17 cellular contexts compared by ENCODE assay signal in genomic region chr6:151257984-151258445, GRCh38. TPM values are rescaled to one million over a fixed set of nuclear protein-coding genes. Genes with fewer than 3 reads are reported as not detected.
DNase-seq lines count a peak whose midpoint lies in the region; ATAC-seq and TF ChIP-seq lines count a peak whose summit lies in the region.
"Had no signal": no experiment of that assay in that cellular context is flagged by ENCODE, and none has a peak within 500 bp of the region (broad histone marks: within the 10 kb centered on the region; RNA-seq: fewer than 3 reads in every experiment).

No MANE protein-coding gene starts in this region.

- peaks cover 28% of the 10 kb centered on the region for H3K36me3 Mint-ChIP-seq in nephron (ENCODE audit: low read depth)

- intact Hi-C loops in Right ventricle myocardium superior (cut with DNase I): no loop called here
- intact Hi-C loops in Right ventricle myocardium inferior (cut with DNase I): no loop called here
- intact Hi-C loops in esophagus squamous epithelium (cut with DNase I): no loop called here
- intact Hi-C loops in uterus (cut with DNase I; ENCODE audit: low total_unique reads): no loop called here

- H3K27ac Mint-ChIP-seq in nephron: peak overlapping the region; percentile 91 to 97 (median 92)
- H3K27ac Mint-ChIP-seq: activated CD4-positive, alpha-beta T cell treated with anti-CD3 and anti-CD28 coated beads, Interleukin-2, amount 10 ng/mL, durations not matched to agents 24 days and 14 days; activated T-cell treated with anti-CD3 and anti-CD28 coated beads, Interleukin-2, amount 50 U/mL, for 24 hours had no signal

- peak overlapping the region in 3 of 4 donors; percentile 46 to 66 (median 59) for H3K27ac ChIP-seq in esophagus squamous epithelium
- peak overlapping the region; percentile 48 to 80 for H3K27ac ChIP-seq in uterus
- H3K27ac ChIP-seq: prostate gland, upper lobe of right lung had no signal

- peak overlapping the region; percentile 5 to 8 (median 6) for H3K4me3 Mint-ChIP-seq in nephron
- H3K4me3 Mint-ChIP-seq: activated CD4-positive, alpha-beta T cell treated with anti-CD3 and anti-CD28 coated beads, Interleukin-2, amount 10 ng/mL, durations not matched to agents 24 days and 14 days; activated T-cell treated with anti-CD3 and anti-CD28 coated beads, Interleukin-2, amount 50 U/mL, for 24 hours had no signal

- H3K4me1 ChIP-seq in esophagus squamous epithelium: peaks cover 0 to 49% (median 8%) of the 10 kb centered on the region in 3 donors
- H3K4me1 ChIP-seq in uterus: peaks cover 0 to 11% of the 10 kb centered on the region in 2 donors
- H3K4me1 ChIP-seq: adrenal gland, prostate gland had no signal

- TF ChIP-seq POLR2A in esophagus squamous epithelium (IDR thresholded peaks at IDR 0.05) (no peak), uterus (IDR thresholded peaks at IDR 0.05) (no peak)

- H3K27me3 ChIP-seq in esophagus squamous epithelium (no peaks in the 10 kb centered on the region), uterus (no peaks in the 10 kb centered on the region)
- H3K27me3 ChIP-seq: adrenal gland, upper lobe of right lung had no signal

- WGBS in esophagus squamous epithelium, 2 donors: 26 to 28% methylated on average over 4 of the region's 4 CpGs

- H3K4me1 Mint-ChIP-seq in nephron: peaks cover 55% of the 10 kb centered on the region
- H3K4me1 Mint-ChIP-seq: activated CD4-positive, alpha-beta T cell treated with anti-CD3 and anti-CD28 coated beads, Interleukin-2, amount 10 ng/mL, durations not matched to agents 24 days and 14 days had no signal

- H3K36me3 ChIP-seq in esophagus squamous epithelium (no peaks in the 10 kb centered on the region), uterus (no peaks in the 10 kb centered on the region)
- H3K36me3 ChIP-seq: adrenal gland, prostate gland, upper lobe of right lung had no signal

- H3K9me3 ChIP-seq in esophagus squamous epithelium (no peaks in the 10 kb centered on the region), uterus (no peaks in the 10 kb centered on the region)
- H3K9me3 ChIP-seq: adrenal gland, prostate gland, upper lobe of right lung had no signal

- no peaks in the 10 kb centered on the region for H3K9me3 Mint-ChIP-seq in nephron
- H3K9me3 Mint-ChIP-seq: activated CD4-positive, alpha-beta T cell treated with anti-CD3 and anti-CD28 coated beads, Interleukin-2, amount 10 ng/mL, durations not matched to agents 24 days and 14 days; activated T-cell treated with anti-CD3 and anti-CD28 coated beads, Interleukin-2, amount 50 U/mL, for 24 hours had no signal

- no peaks in the 10 kb centered on the region for H3K27me3 Mint-ChIP-seq in nephron (ENCODE audit: low read depth)

- no peak overlapping the region for H3K4me3 ChIP-seq in esophagus squamous epithelium
- no peak overlapping the region for H3K4me3 ChIP-seq in uterus
- H3K4me3 ChIP-seq: adrenal gland, prostate gland, upper lobe of right lung had no signal

- peak; percentile 24 for ATAC-seq in Right ventricle myocardium superior (ENCODE audit: poor library complexity)
- ATAC-seq in Right ventricle myocardium inferior: no peak
- ATAC-seq: upper lobe of right lung had no signal

- no peak for TF ChIP-seq CTCF in esophagus squamous epithelium (IDR thresholded peaks at IDR 0.05)
- no peak for TF ChIP-seq CTCF in nephron (IDR thresholded peaks at IDR 0.05; ENCODE audit: unreplicated experiment in 3 of 3)
- TF ChIP-seq CTCF in uterus (IDR thresholded peaks at IDR 0.05): no peak

- DNase-seq in Right ventricle myocardium superior (no peak), Right ventricle myocardium inferior (ENCODE audit: missing footprints) (no peak), esophagus squamous epithelium (lab: John Stamatoyannopoulos, UW) (no peak), uterus (no peak), kidney glomerular epithelial cell (lab: John Stamatoyannopoulos, UW) (no peak), A172 (ENCODE audit: low spot score) (no peak), NOMO-1 (lab: John Stamatoyannopoulos, UW; ENCODE audit: unreplicated experiment in 2 of 2) (no peak)
- DNase-seq: activated CD4-positive, alpha-beta T cell treated with anti-CD3 and anti-CD28 coated beads, Interleukin-2, amount 10 ng/mL, durations not matched to agents 24 days and 14 days; activated T-cell treated with anti-CD3 and anti-CD28 coated beads, Interleukin-2, amount 50 U/mL, for 24 hours; adrenal gland; NCI-H2081 treated with DMSO at 0.1 percent for 48 hours; NCI-H82; stimulated activated CD4-positive, alpha-beta T cell treated with anti-CD3 and anti-CD28 coated beads, Interleukin-1b, Interleukin-23, amount 100 ng/mL, for 48 hours; T-helper 9 cell; upper lobe of right lung had no signal

RNA-seq across cellular contexts. Expression of gene AKAP12, which starts 18.2 kb away (rescaled TPM):
- total RNA-seq in Right ventricle myocardium superior (13.9 TPM), Right ventricle myocardium inferior (18.1 TPM), esophagus squamous epithelium (10 to 100 TPM in 2 of 4 donors, 1 to 10 TPM in 2; 1.7 to 66.6 (median 11.4) TPM), uterus (100 to 1,000 TPM in 1 of 4 donors, 10 to 100 TPM in 3; 47.6 to 218 (median 70.2) TPM)
- 172 and 173 TPM in 2 replicates for total RNA-seq in A172 (2014; rRNA removed; shearing (Covaris generic))
